21 cellular contexts compared by ENCODE assay signal in genomic region chr16:19874816-19875546, GRCh38. TPM values are rescaled to one million over a fixed set of nuclear protein-coding genes. Genes with fewer than 3 reads are reported as not detected.
A peak's percentile ranks its signal among the peaks of the same experiment; 100 is the strongest.
DNase-seq lines count a peak whose midpoint lies in the region; ATAC-seq and TF ChIP-seq lines count a peak whose summit lies in the region.
"Had no signal": no experiment of that assay in that cellular context is flagged by ENCODE, and none has a peak within 500 bp of the region (broad histone marks: within the 10 kb centered on the region; RNA-seq: fewer than 3 reads in every experiment).

No MANE protein-coding gene starts in this region.

- H2AFZ ChIP-seq in H9 (ENCODE audit: low read length) (no peak overlapping the region), neural progenitor cell (replicated peaks) (no peak overlapping the region)

- no peak overlapping the region for H2AK5ac ChIP-seq in H9 (ENCODE audit: insufficient read length, low read length)

- H3K27ac ChIP-seq in H9 (ENCODE audit: insufficient read length, low read depth, low read length) (no peak overlapping the region), neural progenitor cell (no peak overlapping the region)
- H3K27ac ChIP-seq: GM23248, thoracic aorta had no signal

- no peaks in the 10 kb centered on the region for H4K20me1 ChIP-seq in H9 (ENCODE audit: control insufficient read depth, insufficient read depth, insufficient read length)
- peaks cover 54% of the 10 kb centered on the region for H4K20me1 ChIP-seq in neural progenitor cell (ENCODE audit: low read depth)

- H3F3A ChIP-seq in neural progenitor cell (ENCODE audit: low read depth) = peaks cover 36% of the 10 kb centered on the region

- WGBS in H9 (ENCODE audit: extremely low coverage, insufficient read length, low lambda C conversion rate) = no CpG with 5 or more reads among the region's 19 CpGs

- H3K4me3 ChIP-seq in neural progenitor cell = no peak overlapping the region
- H3K4me3 ChIP-seq: GM23248, smooth muscle cell, thoracic aorta had no signal

- H3K4me2 ChIP-seq in H9 (ENCODE audit: insufficient read depth, insufficient read length, low read length) (no peak overlapping the region), neural progenitor cell (no peak overlapping the region)
- H3K4me2 ChIP-seq: smooth muscle cell had no signal

- H3K56ac ChIP-seq in H9 (ENCODE audit: insufficient read length, low read depth, low read length) = no peak overlapping the region

- H3K4me3 Mint-ChIP-seq in H9 = no peak overlapping the region
- H3K4me3 Mint-ChIP-seq in WTC11 = no peak overlapping the region
- no peak overlapping the region for H3K4me3 Mint-ChIP-seq in neural progenitor cell
- H3K4me3 Mint-ChIP-seq in stimulated activated effector memory CD8-positive, alpha-beta T cell treated with anti-CD3 and anti-CD28 coated beads, Interleukin-12 subunit alpha, Interleukin-12 subunit beta, amount 100 ng/mL, for 72 hours = no peak overlapping the region
- H3K4me3 Mint-ChIP-seq: B cell; effector memory CD8-positive, alpha-beta T cell; immature natural killer cell; naive thymus-derived CD8-positive, alpha-beta T cell had no signal

- H3K27me3 Mint-ChIP-seq in H9 (ENCODE audit: low read depth) = no peaks in the 10 kb centered on the region
- no peaks in the 10 kb centered on the region for H3K27me3 Mint-ChIP-seq in WTC11 (ENCODE audit: low read depth)
- H3K27me3 Mint-ChIP-seq in neural progenitor cell (ENCODE audit: insufficient read depth, low read depth) = no peaks in the 10 kb centered on the region
- H3K27me3 Mint-ChIP-seq: progenitor cell of endocrine pancreas had no signal

- H3K4me1 Mint-ChIP-seq in H9 = peaks cover 46 to 54% of the 10 kb centered on the region in 2 experiments
- peaks cover 53% of the 10 kb centered on the region for H3K4me1 Mint-ChIP-seq in WTC11
- peaks cover 49% of the 10 kb centered on the region for H3K4me1 Mint-ChIP-seq in neural progenitor cell
- H3K4me1 Mint-ChIP-seq in stimulated activated effector memory CD8-positive, alpha-beta T cell treated with anti-CD3 and anti-CD28 coated beads, Interleukin-12 subunit alpha, Interleukin-12 subunit beta, amount 100 ng/mL, for 72 hours = peaks cover 7% of the 10 kb centered on the region
- H3K4me1 Mint-ChIP-seq: B cell, immature natural killer cell had no signal

- H3K4me1 ChIP-seq in H9 (ENCODE audit: insufficient read depth, low read length) = peaks cover 8% of the 10 kb centered on the region
- H3K4me1 ChIP-seq in neural progenitor cell = peaks cover 33% of the 10 kb centered on the region

- H3K79me2 ChIP-seq in H9 (ENCODE audit: insufficient read depth, low read length) (peaks cover 33% of the 10 kb centered on the region; the same call in 1 of the 2 replicates), neural progenitor cell (ENCODE audit: low read depth) (peaks cover 99% of the 10 kb centered on the region)

- POLR2A ChIA-PET in WTC11 (lab: Charles Lee) = interaction anchor here (0.6 to 1.6 kb wide), 3 partner anchors 13 to 15 kb away, joined by 3 to 4 read pairs (median 4); no protein-coding TSS in a partner anchor

- ATAC-seq in WTC11 = no peak
- no peak for ATAC-seq in HG02759 (IDR thresholded peaks at IDR 0.05; ENCODE audit: unreplicated experiment)
- no peak for ATAC-seq in stimulated activated effector memory CD8-positive, alpha-beta T cell treated with anti-CD3 and anti-CD28 coated beads, Interleukin-12 subunit alpha, Interleukin-12 subunit beta, amount 100 ng/mL, for 72 hours
- ATAC-seq: effector memory CD8-positive, alpha-beta T cell; naive thymus-derived CD8-positive, alpha-beta T cell had no signal

- no peak for TF ChIP-seq CTCF in H9 (conservative IDR thresholded peaks at IDR 0.05)
- TF ChIP-seq CTCF in WTC11 (IDR thresholded peaks at IDR 0.05) = no peak
- TF ChIP-seq CTCF in neural progenitor cell (IDR thresholded peaks at IDR 0.05) = no peak

- H3K27me3 ChIP-seq in H9 (ENCODE audit: insufficient read depth, low read length) = no peaks in the 10 kb centered on the region
- H3K27me3 ChIP-seq in neural progenitor cell = no peaks in the 10 kb centered on the region

- no peak overlapping the region for H2BK120ac ChIP-seq in H9 (ENCODE audit: low read depth, low read length, poor library complexity, severe bottlenecking)

- no peak overlapping the region for H3T11ph ChIP-seq in H9 (ENCODE audit: low read length)

- H4K91ac ChIP-seq in H9 (ENCODE audit: insufficient read length, low read depth, low read length) = no peak overlapping the region

- no peaks in the 10 kb centered on the region for H3K9me3 ChIP-seq in H9 (ENCODE audit: control insufficient read depth, low read depth, low read length)
- H3K9me3 ChIP-seq in neural progenitor cell (ENCODE audit: low read depth) = no peaks in the 10 kb centered on the region
- H3K9me3 ChIP-seq: thoracic aorta had no signal

- CTCF ChIA-PET in WTC11 (lab: Charles Lee) = interaction anchor here (0.7 to 1.7 kb wide), 5 partner anchors 14 to 291 kb away, joined by 3 to 8 read pairs (median 4); no protein-coding TSS in a partner anchor

- no peak overlapping the region for H2BK5ac ChIP-seq in H9 (ENCODE audit: insufficient read length, low read length)

- H3K9me3 Mint-ChIP-seq in H9 = no peaks in the 10 kb centered on the region
- no peaks in the 10 kb centered on the region for H3K9me3 Mint-ChIP-seq in WTC11
- H3K9me3 Mint-ChIP-seq in neural progenitor cell = no peaks in the 10 kb centered on the region
- H3K9me3 Mint-ChIP-seq in stimulated activated effector memory CD8-positive, alpha-beta T cell treated with anti-CD3 and anti-CD28 coated beads, Interleukin-12 subunit alpha, Interleukin-12 subunit beta, amount 100 ng/mL, for 72 hours = no peaks in the 10 kb centered on the region
- H3K9me3 Mint-ChIP-seq: effector memory CD8-positive, alpha-beta T cell; immature natural killer cell; naive thymus-derived CD8-positive, alpha-beta T cell had no signal

- no peak overlapping the region for H4K5ac ChIP-seq in H9 (ENCODE audit: insufficient read length, low read depth, low read length)

- no peak overlapping the region for H2BK12ac ChIP-seq in H9 (ENCODE audit: insufficient read length, low read depth, low read length)

- H2BK15ac ChIP-seq in H9 (ENCODE audit: low read depth, low read length) = no peak overlapping the region

- H3K36me3 Mint-ChIP-seq in H9 (ENCODE audit: insufficient read depth in 1 of 3, low read depth in 3 of 3) (peaks cover 39 to 72% (median 60%) of the 10 kb centered on the region in 3 experiments), WTC11 (peaks cover 56% of the 10 kb centered on the region), neural progenitor cell (peaks cover 36% of the 10 kb centered on the region)
- H3K36me3 Mint-ChIP-seq in stimulated activated effector memory CD8-positive, alpha-beta T cell treated with anti-CD3 and anti-CD28 coated beads, Interleukin-12 subunit alpha, Interleukin-12 subunit beta, amount 100 ng/mL, for 72 hours = no peaks in the 10 kb centered on the region
- H3K36me3 Mint-ChIP-seq: immature natural killer cell; naive thymus-derived CD8-positive, alpha-beta T cell had no signal

- H3K14ac ChIP-seq in H9 (ENCODE audit: insufficient read depth, low read length) = no peak overlapping the region

- no peaks in the 10 kb centered on the region for H3K36me3 ChIP-seq in neural progenitor cell

- peak overlapping the region in 2 of 3 experiments; percentile 28 to 51; a peak in 1 of 7 replicates for H3K27ac Mint-ChIP-seq in H9
- H3K27ac Mint-ChIP-seq in WTC11 = peak overlapping the region; percentile 32; the same call in 1 of the 2 replicates
- H3K27ac Mint-ChIP-seq in neural progenitor cell = peak overlapping the region; percentile 11
- no peak overlapping the region for H3K27ac Mint-ChIP-seq in stimulated activated effector memory CD8-positive, alpha-beta T cell treated with anti-CD3 and anti-CD28 coated beads, Interleukin-12 subunit alpha, Interleukin-12 subunit beta, amount 100 ng/mL, for 72 hours
- H3K27ac Mint-ChIP-seq: B cell; effector memory CD8-positive, alpha-beta T cell; immature natural killer cell; naive thymus-derived CD8-positive, alpha-beta T cell had no signal

- H4K8ac ChIP-seq in H9 (replicated peaks; ENCODE audit: insufficient read length, low read depth, low read length) = no peak overlapping the region

- no peaks in the 10 kb centered on the region for H3K23me2 ChIP-seq in H9 (ENCODE audit: insufficient read length, low read depth, low read length, poor library complexity, severe bottlenecking)

- peak; percentile 51 for DNase-seq in DMS153 treated with DMSO at 0.1 percent for 48 hours (lab: John Stamatoyannopoulos, UW; ENCODE audit: unreplicated experiment)
- no peak for DNase-seq in H9
- no peak for DNase-seq in WTC11 (ENCODE audit: low spot score)
- no peak for DNase-seq in neural progenitor cell (ENCODE audit: low spot score)
- DNase-seq in COLO829 (ENCODE audit: low spot score) = no peak
- DNase-seq in stimulated activated effector memory CD8-positive, alpha-beta T cell treated with anti-CD3 and anti-CD28 coated beads, Interleukin-12 subunit alpha, Interleukin-12 subunit beta, amount 100 ng/mL, for 72 hours (ENCODE audit: low spot score in 2 of 2) = no peak
- DNase-seq: activated CD4-positive, alpha-beta T cell treated with anti-CD3 and anti-CD28 coated beads for 48 hours; activated effector memory CD4-positive, alpha-beta T cell treated with Interleukin-2 at 50 U/mL for 16 hours; effector memory CD8-positive, alpha-beta T cell; GM23248; immature natural killer cell; mammary epithelial cell; MM.1S; naive thymus-derived CD8-positive, alpha-beta T cell; NCI-H2171; stimulated activated CD8-positive, alpha-beta memory T cell treated with anti-CD3 and anti-CD28 coated beads, Interleukin-4, amount 100 ng/mL, for 48 hours had no signal

- no peak overlapping the region for H2BK20ac ChIP-seq in H9 (ENCODE audit: low read depth, low read length, poor library complexity, severe bottlenecking)

- peaks cover 10% of the 10 kb centered on the region for H3K79me1 ChIP-seq in H9 (ENCODE audit: insufficient read depth, low read depth, low read length, poor library complexity, severe bottlenecking)

- no peak overlapping the region for H3K4ac ChIP-seq in H9 (ENCODE audit: low read depth, low read length)

- H3K9ac ChIP-seq in H9 (ENCODE audit: extremely low read depth, insufficient read length, low read length) (no peak overlapping the region), neural progenitor cell (no peak overlapping the region)
- H3K9ac ChIP-seq: GM23248 had no signal

- no peak overlapping the region for H3K23ac ChIP-seq in H9 (ENCODE audit: insufficient read length, low read depth, low read length)

- H3K18ac ChIP-seq in H9 (ENCODE audit: insufficient read length, low read depth, low read length) = no peak overlapping the region

RNA-seq across cellular contexts. Expression of gene GPRC5B, which starts 9.7 kb away (rescaled TPM):
- total RNA-seq in H9 (2021) = 137 and 138 TPM in 2 replicates
- total RNA-seq in WTC11 (2021) = 104 to 107 TPM (median 105 TPM) in 3 replicates
- total RNA-seq in neural progenitor cell (ENCODE audit: low replicate concordance) = 21.1 and 32.2 TPM in 2 replicates
- total RNA-seq: B cell; GM23248; naive thymus-derived CD8-positive, alpha-beta T cell had no signal
